15 cellular contexts compared by ENCODE assay signal in the genomic region with DNA sequence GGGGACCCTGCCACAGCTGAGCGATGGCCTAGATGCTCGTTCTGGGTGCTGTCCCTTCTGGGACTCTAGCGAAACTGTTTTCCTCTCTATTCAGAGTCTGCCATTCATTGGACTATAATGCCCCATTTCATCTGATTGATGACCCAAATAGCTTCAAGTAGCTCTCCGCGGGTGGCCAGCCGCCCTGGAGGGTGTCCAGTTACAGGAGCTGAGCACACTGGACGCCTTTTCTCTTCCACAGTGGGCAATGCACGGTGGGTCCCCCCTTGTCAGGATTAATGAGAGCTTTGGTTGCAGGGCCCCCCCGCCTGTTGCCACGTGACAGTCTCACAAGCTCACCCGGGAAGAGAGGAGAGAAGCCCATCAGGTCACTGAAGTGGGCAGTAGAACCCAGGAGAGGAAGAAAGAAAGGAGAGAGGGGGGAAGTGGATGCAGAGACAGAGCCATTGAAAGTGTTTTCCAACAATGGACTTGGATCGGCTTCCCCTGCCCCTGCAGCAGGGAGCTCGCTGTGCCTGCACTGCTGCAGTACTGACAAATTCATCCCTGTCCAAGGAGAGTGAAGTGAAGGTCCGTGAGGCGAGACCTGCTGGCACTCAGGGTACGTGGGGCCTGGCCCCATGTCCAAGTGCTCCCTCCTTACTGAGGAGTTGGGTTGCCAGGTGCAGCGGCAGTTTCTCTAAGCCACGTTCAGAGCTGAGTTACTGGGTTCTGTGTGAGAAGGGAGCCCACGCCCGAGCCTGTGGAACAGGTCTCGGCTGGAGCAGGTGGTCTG. TPM values are rescaled to one million over a fixed set of nuclear protein-coding genes. Genes with fewer than 3 reads are reported as not detected.
A peak's percentile ranks its signal among the peaks of the same experiment; 100 is the strongest.
DNase-seq lines count a peak whose midpoint lies in the region; TF ChIP-seq lines count a peak whose summit lies in the region.
"Had no signal": no experiment of that assay in that cellular context is flagged by ENCODE, and none has a peak within 500 bp of the region (broad histone marks: within the 10 kb centered on the region; RNA-seq: fewer than 3 reads in every experiment).

No MANE protein-coding gene starts in this region.

- no peaks in the 10 kb centered on the region for H3K36me3 ChIP-seq in H7 (replicated peaks; ENCODE audit: control insufficient read depth, insufficient read depth, low read length)
- no peaks in the 10 kb centered on the region for H3K36me3 ChIP-seq in endodermal cell (ENCODE audit: control insufficient read depth, insufficient read depth, low read length)
- H3K36me3 ChIP-seq in prostate gland: no peaks in the 10 kb centered on the region
- H3K36me3 ChIP-seq: breast epithelium, pancreas, WERI-Rb-1 had no signal

- DNase-seq in H7 (peak; percentile 50), NCI-H748 (lab: John Stamatoyannopoulos, UW; ENCODE audit: unreplicated experiment) (peak; percentile 79), endodermal cell (no peak), occipital lobe (lab: John Stamatoyannopoulos, UW) (peak; percentile 58), T-helper 2 cell (no peak), activated T-cell treated with anti-CD3 and anti-CD28 coated beads for 4 hours (no peak), prostate gland (ENCODE audit: low spot score) (no peak)
- DNase-seq in activated naive CD4-positive, alpha-beta T cell treated with Interleukin-2 at 50 U/mL for 16 hours: no peak
- DNase-seq: activated CD8-positive, alpha-beta memory T cell treated with anti-CD3 and anti-CD28 coated beads for 24 hours; effector memory CD8-positive, alpha-beta T cell; mesendoderm; NCI-H2029 treated with DMSO at 0.1 percent for 48 hours; pancreas; WERI-Rb-1 had no signal

- TF ChIP-seq POLR2A in prostate gland (IDR thresholded peaks at IDR 0.05): no peak

- no peak overlapping the region for H3K27ac Mint-ChIP-seq in endodermal cell
- H3K27ac Mint-ChIP-seq: effector memory CD8-positive, alpha-beta T cell had no signal

- H3K4me1 Mint-ChIP-seq in endodermal cell: peaks cover 3% of the 10 kb centered on the region

- H3K9me3 ChIP-seq in endodermal cell (ENCODE audit: control insufficient read depth, low read length) (no peaks in the 10 kb centered on the region), prostate gland (no peaks in the 10 kb centered on the region)
- H3K9me3 ChIP-seq: breast epithelium, pancreas had no signal

- intact Hi-C loops in prostate gland (cut with DNase I): no loop called here

- H3K27me3 Mint-ChIP-seq in endodermal cell (ENCODE audit: insufficient read depth): peaks cover 1% of the 10 kb centered on the region

- no peak overlapping the region for H3K9ac ChIP-seq in endodermal cell (ENCODE audit: extremely low read depth, low read length, poor library complexity, severe bottlenecking)

- H3K4me3 ChIP-seq in H7 (ENCODE audit: insufficient read depth, low read depth, low read length) (no peak overlapping the region), endodermal cell (ENCODE audit: low read length) (no peak overlapping the region), prostate gland (no peak overlapping the region)
- H3K4me3 ChIP-seq: breast epithelium, pancreas had no signal

- H3K4me1 ChIP-seq in endodermal cell (ENCODE audit: control insufficient read depth, insufficient read depth, low read length) (no peaks in the 10 kb centered on the region), prostate gland (replicated peaks) (no peaks in the 10 kb centered on the region)
- H3K4me1 ChIP-seq: breast epithelium, pancreas had no signal

- TF ChIP-seq CTCF in endodermal cell (conservative IDR thresholded peaks at IDR 0.05) (no peak), prostate gland (IDR thresholded peaks at IDR 0.05) (no peak)

- no peaks in the 10 kb centered on the region for H3K36me3 Mint-ChIP-seq in endodermal cell (ENCODE audit: low read depth)

- no peaks in the 10 kb centered on the region for H3K9me3 Mint-ChIP-seq in endodermal cell
- H3K9me3 Mint-ChIP-seq: effector memory CD8-positive, alpha-beta T cell had no signal

- H3K27ac ChIP-seq in endodermal cell (ENCODE audit: low read depth, low read length) (peak overlapping the region; percentile 26), prostate gland (no peak overlapping the region)
- H3K27ac ChIP-seq: breast epithelium, pancreas, WERI-Rb-1 had no signal

- 70 to 85% methylated on average over 14 to 21 of the region's 21 CpGs for WGBS in endodermal cell (ENCODE audit: insufficient coverage in 1 of 2, insufficient read length in 1 of 2), 2 experiments
- WGBS in prostate gland: 65% methylated on average over 21 of the region's 21 CpGs

- H3K27me3 ChIP-seq in H7 (ENCODE audit: control insufficient read depth, insufficient read depth, low read length): no peaks in the 10 kb centered on the region
- no peaks in the 10 kb centered on the region for H3K27me3 ChIP-seq in endodermal cell (ENCODE audit: control insufficient read depth, insufficient read depth, low read length, poor library complexity, severe bottlenecking)
- no peaks in the 10 kb centered on the region for H3K27me3 ChIP-seq in prostate gland (replicated peaks; ENCODE audit: insufficient read depth)
- H3K27me3 ChIP-seq: breast epithelium had no signal

- no peak overlapping the region for H3K4me3 Mint-ChIP-seq in endodermal cell
- H3K4me3 Mint-ChIP-seq: effector memory CD8-positive, alpha-beta T cell had no signal

RNA-seq across cellular contexts. Expression of a gene that starts 44.8 kb away (rescaled TPM):
- total RNA-seq in H7 (2014; rRNA removed; shearing (Covaris generic)): 0.22 TPM in 1 of 2 replicates, not detected in the other
- total RNA-seq in endodermal cell (under 1 TPM in 1 of 2 donors, not detected in 1; 0.13 TPM), occipital lobe (12.3 TPM), prostate gland (10 to 100 TPM in 1 of 2 donors, not detected in 1; 10.8 TPM)
- 0.71 TPM for polyA plus RNA-seq in endodermal cell (2013, experiment 1 of 2)
- 0.99 TPM for polyA plus RNA-seq in endodermal cell (2013, experiment 2 of 2)

Comparison
In these comparisons a context has a peak if more than half of its experiments do, and no peak if none do; other contexts are left out.
1. DNase-seq: peak in H7 (single experiment), NCI-H748 (single experiment) and occipital lobe (single experiment); none in endodermal cell (single experiment), T-helper 2 cell (0 of 5), activated T-cell treated with anti-CD3 and anti-CD28 coated beads for 4 hours (single experiment), prostate gland (single experiment) and activated naive CD4-positive, alpha-beta T cell treated with Interleukin-2 at 50 U/mL for 16 hours (single experiment).